8 cellular contexts compared by ENCODE assay signal in genomic region chr20:653110-653589, GRCh38. TPM values are rescaled to one million over a fixed set of nuclear protein-coding genes. Genes with fewer than 3 reads are reported as not detected.
DNase-seq lines count a peak whose midpoint lies in the region; ATAC-seq, FAIRE-seq and TF ChIP-seq lines count a peak whose summit lies in the region.

Gene SRXN1, minus strand, starts transcription at chr20:653200. Its CDS starts 15 bp downstream, at chr20:653185.

- dilution Hi-C loops in endothelial cell of umbilical vein (cut with MboI; ENCODE audit: extremely low pct_ligation_motif_present, low sequenced_read_pairs): no loop called here

- ATAC-seq in GM18909 (IDR thresholded peaks at IDR 0.05; ENCODE audit: poor library complexity, unreplicated experiment): peak; percentile 89
- ATAC-seq in HG03175 (IDR thresholded peaks at IDR 0.05; ENCODE audit: unreplicated experiment): peak; percentile 85

- peak within 1 kb of the TSS; percentile 65 for H3K27ac ChIP-seq in endothelial cell of umbilical vein (ENCODE audit: insufficient read depth, low read depth, low read length)

- peak; percentile 76 for TF ChIP-seq POLR2A in endothelial cell of umbilical vein (IDR thresholded peaks at IDR 0.05; ENCODE audit: low read depth, low read length)

- H3K27me3 ChIP-seq in BJ (ENCODE audit: control insufficient read depth, insufficient read depth, low read length): no peaks in the 10 kb centered on the region
- peaks cover 11 to 12% of the 10 kb centered on the region in 2 experiments for H3K27me3 ChIP-seq in endothelial cell of umbilical vein (ENCODE audit: control insufficient read depth in 2 of 2, insufficient read depth in 2 of 2, low read length in 2 of 2)
- H3K27me3 ChIP-seq in mononuclear cell (ENCODE audit: insufficient read depth, low read length): no peaks in the 10 kb centered on the region

- H3K36me3 ChIP-seq in BJ (ENCODE audit: control insufficient read depth, insufficient read depth, low read length) (peaks cover 14% of the 10 kb centered on the region), endothelial cell of umbilical vein (ENCODE audit: control insufficient read depth in 2 of 2, extremely low read depth in 1 of 2, insufficient read depth in 2 of 2, low read length in 2 of 2) (peaks cover 3 to 7% of the 10 kb centered on the region in 2 experiments)

- TF ChIP-seq CTCF in BJ (IDR thresholded peaks at IDR 0.05; ENCODE audit: insufficient read depth, low read depth, low read length): peak; percentile 38
- peak; percentile 55 to 65 for TF ChIP-seq CTCF in endothelial cell of umbilical vein (IDR thresholded peaks at IDR 0.05; ENCODE audit: extremely low read depth in 1 of 2, insufficient read depth in 1 of 2, low read depth in 1 of 2, low read length in 2 of 2)

- peaks cover 15% of the 10 kb centered on the region for H3K4me1 ChIP-seq in endothelial cell of umbilical vein (ENCODE audit: control insufficient read depth, extremely low read depth, insufficient read depth, low read length)
- H3K4me1 ChIP-seq in mononuclear cell (ENCODE audit: insufficient read depth, low read length): peaks cover 34% of the 10 kb centered on the region

- no peaks in the 10 kb centered on the region for H3K9me1 ChIP-seq in endothelial cell of umbilical vein (replicated peaks; ENCODE audit: control insufficient read depth, extremely low read depth, insufficient read depth, low read length)

- peak; percentile 36 for DNase-seq in BJ (ENCODE audit: low read depth)
- DNase-seq in NOMO-1 treated with DMSO at 0.1 percent for 48 hours (lab: John Stamatoyannopoulos, UW; ENCODE audit: unreplicated experiment): peak; percentile 75
- peak; percentile 85 for DNase-seq in activated CD8-positive, alpha-beta memory T cell treated with anti-CD3 and anti-CD28 coated beads, Interleukin-2, amount 50 U/mL, for 4 hours
- DNase-seq in endothelial cell of umbilical vein (ENCODE audit: low read depth, low spot score): peak; percentile 87
- DNase-seq in stimulated activated CD8-positive, alpha-beta memory T cell treated with anti-CD3 and anti-CD28 coated beads, Interleukin-2, amount 100 ng/mL, for 48 hours (ENCODE audit: low read depth in 2 of 2): peak; percentile 79 to 86

- peak within 1 kb of the TSS; percentile 76 for H3K9ac ChIP-seq in endothelial cell of umbilical vein (replicated peaks; ENCODE audit: extremely low read depth, insufficient read depth, low read length)

- H3K9me3 ChIP-seq in endothelial cell of umbilical vein (replicated peaks; ENCODE audit: control insufficient read depth, insufficient read depth, low read length) (no peaks in the 10 kb centered on the region), mononuclear cell (ENCODE audit: low read depth, low read length) (no peaks in the 10 kb centered on the region)

- H3K4me3 ChIP-seq in BJ (ENCODE audit: low read depth, low read length) (peak within 1 kb of the TSS; percentile 69), endothelial cell of umbilical vein (replicated peaks in 1 of 3; ENCODE audit: insufficient read depth in 1 of 3, low read depth in 1 of 3, low read length in 3 of 3) (peak within 1 kb of the TSS; percentile 71 to 77 (median 72)), mononuclear cell (ENCODE audit: low read length) (peak within 1 kb of the TSS; percentile 47)

- peak; percentile 76 for FAIRE-seq in endothelial cell of umbilical vein (lab: Jason Lieb, UNC)

- intact Hi-C loops in endothelial cell of umbilical vein (cut with micrococcal nuclease): loop anchor here (1.0 to 2.0 kb wide), 2 partner anchors 110 to 180 kb away; partner anchors contain the start of genes CSNK2A1 and FAM110A

- peak within 1 kb of the TSS; percentile 56 for H2AFZ ChIP-seq in endothelial cell of umbilical vein (ENCODE audit: low read depth, low read length)

- CTCF ChIA-PET in BJ (lab: Yijun Ruan, JAX): interaction anchor here (0.9 to 2.3 kb wide), 3 partner anchors 8 to 86 kb away, joined by 3 to 17 read pairs (median 5); no protein-coding TSS in a partner anchor
- CTCF ChIA-PET in endothelial cell of umbilical vein (lab: Charles Lee): interaction anchor here (3.1 kb wide), 1 partner anchor 14 kb away, joined by 23 read pairs; no protein-coding TSS in a partner anchor

- peaks cover 26% of the 10 kb centered on the region for H3K79me2 ChIP-seq in endothelial cell of umbilical vein (ENCODE audit: control insufficient read depth, insufficient read depth, low read length)

- H3K4me2 ChIP-seq in endothelial cell of umbilical vein (ENCODE audit: insufficient read depth, low read length): peak within 1 kb of the TSS; percentile 77

- H4K20me1 ChIP-seq in endothelial cell of umbilical vein (replicated peaks; ENCODE audit: control insufficient read depth, extremely low read depth, insufficient read depth, low read length): no peaks in the 10 kb centered on the region

- BruUV-seq in endothelial cell of umbilical vein (replicated peaks; lab: Mats Ljungman, UMichigan): no TSS peak

- POLR2A ChIA-PET in BJ (lab: Charles Lee): interaction anchor here (0.6 kb wide), 1 partner anchor 613 kb away, joined by 4 read pairs; no protein-coding TSS in a partner anchor
- POLR2A ChIA-PET in endothelial cell of umbilical vein (lab: Charles Lee): no interaction called here

TF ChIP-seq in endothelial cell of umbilical vein, 7 proteins besides CTCF, POLR2A, EP300 and RAD21:
- TF ChIP-seq GATA2 (IDR thresholded peaks at IDR 0.05; ENCODE audit: insufficient read depth, insufficient read length, low read depth, low read length): no peak
- TF ChIP-seq POLR2AphosphoS5 (IDR thresholded peaks at IDR 0.05; ENCODE audit: insufficient read depth, low read depth, low read length): peak; percentile 61
- no peak for TF ChIP-seq JUN (IDR thresholded peaks at IDR 0.05; ENCODE audit: borderline replicate concordance, insufficient read depth, insufficient read length, low read depth)
- TF ChIP-seq, protein P1, sequence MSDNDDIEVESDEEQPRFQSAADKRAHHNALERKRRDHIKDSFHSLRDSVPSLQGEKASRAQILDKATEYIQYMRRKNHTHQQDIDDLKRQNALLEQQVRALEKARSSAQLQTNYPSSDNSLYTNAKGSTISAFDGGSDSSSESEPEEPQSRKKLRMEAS (IDR thresholded peaks at IDR 0.05; ENCODE audit: insufficient read depth, insufficient read length): no peak
- no peak for TF ChIP-seq MYC (IDR thresholded peaks at IDR 0.05; ENCODE audit: low read depth, low read length)
- TF ChIP-seq EZH2 (IDR thresholded peaks at IDR 0.05; ENCODE audit: borderline replicate concordance, low read depth, low read length, severe bottlenecking): no peak
- TF ChIP-seq FOS (IDR thresholded peaks at IDR 0.05; ENCODE audit: borderline replicate concordance, insufficient read depth, low read length): peak; percentile 58
TF ChIP-seq in endothelial cell of umbilical vein: peak in this region for 2.

RNA-seq across cellular contexts. Expression of gene SRXN1, which starts in this region (rescaled TPM):
- polyA plus RNA-seq in BJ (2011; rRNA removed) (50.9 and 54.8 TPM in 2 replicates), endothelial cell of umbilical vein (18.0 and 19.3 TPM in 2 replicates)
- 31.0 and 40.9 TPM in 2 replicates for polyA minus RNA-seq in BJ (2011; rRNA and poly(A)+ RNA removed)
- total RNA-seq in endothelial cell of umbilical vein (24.9 and 29.7 TPM in 2 replicates), mononuclear cell (35.2 TPM)
- 20.8 and 21.7 TPM in 2 replicates for polyA plus RNA-seq in endothelial cell of umbilical vein (2011; cell fraction: cytosol; rRNA removed)
- 8.2 and 9.3 TPM in 2 replicates for polyA plus RNA-seq in endothelial cell of umbilical vein (2011; cell fraction: nucleus; rRNA removed)
- 44.6 and 56.4 TPM in 2 replicates for polyA plus RNA-seq in endothelial cell of umbilical vein (2012)
- polyA minus RNA-seq in endothelial cell of umbilical vein: 16.3 and 22.6 TPM in 2 replicates
- 19.0 TPM for polyA minus RNA-seq in endothelial cell of umbilical vein (2011; cell fraction: cytosol; rRNA and poly(A)+ RNA removed)
- 4.6 and 5.5 TPM in 2 replicates for polyA minus RNA-seq in endothelial cell of umbilical vein (2011; cell fraction: nucleus; rRNA and poly(A)+ RNA removed)

Comparison
In these comparisons a context has a peak if more than half of its experiments do, and no peak if none do; other contexts are left out.
1. Peak in every context shown above with its lines: DNase-seq, ATAC-seq, H3K4me3 ChIP-seq and H3K27ac ChIP-seq.
2. DNase-seq: peak in every context shown above with its lines; median percentile 87 in endothelial cell of umbilical vein; 85 in activated CD8-positive, alpha-beta memory T cell treated with anti-CD3 and anti-CD28 coated beads, Interleukin-2, amount 50 U/mL, for 4 hours; 82 in stimulated activated CD8-positive, alpha-beta memory T cell treated with anti-CD3 and anti-CD28 coated beads, Interleukin-2, amount 100 ng/mL, for 48 hours; 75 in NOMO-1 treated with DMSO at 0.1 percent for 48 hours; 36 in BJ.